2 cellular contexts compared by ENCODE assay signal in genomic region chr1:150720098-150720497, GRCh38.
A peak's percentile ranks its signal among the peaks of the same experiment; 100 is the strongest.
TF ChIP-seq lines count a peak whose summit lies in the region.

No MANE protein-coding gene starts in this region.

TF ChIP-seq in GM23338, 12 proteins besides CTCF, POLR2A, EP300 and RAD21:
- TF ChIP-seq EZH2phosphoT487 (IDR thresholded peaks at IDR 0.05; ENCODE audit: unreplicated experiment) (no peak), REST (IDR thresholded peaks at IDR 0.05; ENCODE audit: unreplicated experiment) (no peak), POLR2AphosphoS5 (IDR thresholded peaks at IDR 0.05; ENCODE audit: low read depth) (no peak)

TF ChIP-seq in K562, 482 proteins besides CTCF, POLR2A, EP300 and RAD21:
- TF ChIP-seq L3MBTL2 (IDR thresholded peaks at IDR 0.05), result no peak
- TF ChIP-seq ZBTB33 (CRISPR knock-in tag; IDR thresholded peaks at IDR 0.05), result peak; percentile 81
